Comparison of ENCODE assay signal across 1 cellular context in the genomic region with DNA sequence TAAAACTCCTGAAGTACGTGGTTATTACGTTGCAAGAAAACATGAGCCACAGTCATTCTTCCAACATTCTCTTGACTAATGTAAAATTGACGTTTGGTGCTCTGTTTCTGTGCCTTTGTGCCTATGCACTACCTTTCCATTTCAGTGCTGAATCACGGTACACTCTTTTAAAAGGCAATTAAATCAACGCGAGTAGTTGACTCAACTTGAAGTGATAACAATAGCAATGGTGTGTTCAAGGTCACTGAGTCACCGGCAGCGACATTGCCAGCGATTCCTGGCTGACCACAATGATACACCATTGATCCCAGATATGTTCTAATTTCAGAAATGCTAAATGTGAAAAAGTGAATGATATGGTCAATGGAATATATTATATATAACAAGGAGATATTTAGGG.
TF ChIP-seq lines count a peak whose summit lies in the region.

No MANE protein-coding gene starts in this region.

TF ChIP-seq in HepG2, 621 proteins besides CTCF, POLR2A, EP300 and RAD21:
- no peak for TF ChIP-seq ZNF224 (CRISPR knock-in tag; IDR thresholded peaks at IDR 0.05)
- no peak for TF ChIP-seq SOX6 (IDR thresholded peaks at IDR 0.05)
- peak; percentile 57; the same call in 1 of the 2 replicates for TF ChIP-seq SOX6 (CRISPR knock-in tag; IDR thresholded peaks at IDR 0.05)
- TF ChIP-seq, protein P1, sequence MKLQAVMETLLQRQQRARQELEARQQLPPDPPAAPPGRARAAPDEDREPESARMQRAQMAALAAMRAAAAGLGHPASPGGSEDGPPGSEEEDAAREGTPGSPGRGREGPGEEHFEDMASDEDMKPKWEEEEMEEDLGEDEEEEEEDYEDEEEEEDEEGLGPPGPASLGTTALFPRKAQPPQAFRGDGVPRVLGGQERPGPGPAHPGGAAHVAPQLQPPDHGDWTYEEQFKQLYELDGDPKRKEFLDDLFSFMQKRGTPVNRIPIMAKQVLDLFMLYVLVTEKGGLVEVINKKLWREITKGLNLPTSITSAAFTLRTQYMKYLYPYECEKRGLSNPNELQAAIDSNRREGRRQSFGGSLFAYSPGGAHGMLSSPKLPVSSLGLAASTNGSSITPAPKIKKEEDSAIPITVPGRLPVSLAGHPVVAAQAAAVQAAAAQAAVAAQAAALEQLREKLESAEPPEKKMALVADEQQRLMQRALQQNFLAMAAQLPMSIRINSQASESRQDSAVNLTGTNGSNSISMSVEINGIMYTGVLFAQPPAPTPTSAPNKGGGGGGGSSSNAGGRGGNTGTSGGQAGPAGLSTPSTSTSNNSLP (IDR thresholded peaks at IDR 0.05; ENCODE audit: low read depth, low read length), result 0 out of 2 replicates have a peak, but pooled peaks have one; percentile 34
- no peak for TF ChIP-seq SALL1 (CRISPR knock-in tag; IDR thresholded peaks at IDR 0.05)
- TF ChIP-seq SAP130 (CRISPR knock-in tag; IDR thresholded peaks at IDR 0.05; ENCODE audit: low read depth), result peak; percentile 18; the same call in 1 of the 2 replicates
- no peak for TF ChIP-seq ZFP36 (IDR thresholded peaks at IDR 0.05; ENCODE audit: borderline replicate concordance, low read depth, low read length, partially characterized antibody)
- no peak for TF ChIP-seq ATM (IDR thresholded peaks at IDR 0.05; ENCODE audit: borderline replicate concordance)
- no peak for TF ChIP-seq RBAK (CRISPR knock-in tag; IDR thresholded peaks at IDR 0.05)
- no peak for TF ChIP-seq SP1 (IDR thresholded peaks at IDR 0.05)
- TF ChIP-seq SP1 (CRISPR knock-in tag; IDR thresholded peaks at IDR 0.05), result no peak
- TF ChIP-seq FOSL2 (CRISPR knock-in tag; IDR thresholded peaks at IDR 0.05), result peak; percentile 85
- TF ChIP-seq, protein P2, sequence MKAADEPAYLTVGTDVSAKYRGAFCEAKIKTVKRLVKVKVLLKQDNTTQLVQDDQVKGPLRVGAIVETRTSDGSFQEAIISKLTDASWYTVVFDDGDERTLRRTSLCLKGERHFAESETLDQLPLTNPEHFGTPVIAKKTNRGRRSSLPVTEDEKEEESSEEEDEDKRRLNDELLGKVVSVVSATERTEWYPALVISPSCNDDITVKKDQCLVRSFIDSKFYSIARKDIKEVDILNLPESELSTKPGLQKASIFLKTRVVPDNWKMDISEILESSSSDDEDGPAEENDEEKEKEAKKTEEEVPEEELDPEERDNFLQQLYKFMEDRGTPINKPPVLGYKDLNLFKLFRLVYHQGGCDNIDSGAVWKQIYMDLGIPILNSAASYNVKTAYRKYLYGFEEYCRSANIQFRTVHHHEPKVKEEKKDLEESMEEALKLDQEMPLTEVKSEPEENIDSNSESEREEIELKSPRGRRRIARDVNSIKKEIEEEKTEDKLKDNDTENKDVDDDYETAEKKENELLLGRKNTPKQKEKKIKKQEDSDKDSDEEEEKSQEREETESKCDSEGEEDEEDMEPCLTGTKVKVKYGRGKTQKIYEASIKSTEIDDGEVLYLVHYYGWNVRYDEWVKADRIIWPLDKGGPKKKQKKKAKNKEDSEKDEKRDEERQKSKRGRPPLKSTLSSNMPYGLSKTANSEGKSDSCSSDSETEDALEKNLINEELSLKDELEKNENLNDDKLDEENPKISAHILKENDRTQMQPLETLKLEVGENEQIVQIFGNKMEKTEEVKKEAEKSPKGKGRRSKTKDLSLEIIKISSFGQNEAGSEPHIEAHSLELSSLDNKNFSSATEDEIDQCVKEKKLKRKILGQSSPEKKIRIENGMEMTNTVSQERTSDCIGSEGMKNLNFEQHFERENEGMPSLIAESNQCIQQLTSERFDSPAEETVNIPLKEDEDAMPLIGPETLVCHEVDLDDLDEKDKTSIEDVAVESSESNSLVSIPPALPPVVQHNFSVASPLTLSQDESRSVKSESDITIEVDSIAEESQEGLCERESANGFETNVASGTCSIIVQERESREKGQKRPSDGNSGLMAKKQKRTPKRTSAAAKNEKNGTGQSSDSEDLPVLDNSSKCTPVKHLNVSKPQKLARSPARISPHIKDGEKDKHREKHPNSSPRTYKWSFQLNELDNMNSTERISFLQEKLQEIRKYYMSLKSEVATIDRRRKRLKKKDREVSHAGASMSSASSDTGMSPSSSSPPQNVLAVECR (CRISPR knock-in tag; IDR thresholded peaks at IDR 0.05; ENCODE audit: borderline replicate concordance), result no peak
- TF ChIP-seq, protein P3, sequence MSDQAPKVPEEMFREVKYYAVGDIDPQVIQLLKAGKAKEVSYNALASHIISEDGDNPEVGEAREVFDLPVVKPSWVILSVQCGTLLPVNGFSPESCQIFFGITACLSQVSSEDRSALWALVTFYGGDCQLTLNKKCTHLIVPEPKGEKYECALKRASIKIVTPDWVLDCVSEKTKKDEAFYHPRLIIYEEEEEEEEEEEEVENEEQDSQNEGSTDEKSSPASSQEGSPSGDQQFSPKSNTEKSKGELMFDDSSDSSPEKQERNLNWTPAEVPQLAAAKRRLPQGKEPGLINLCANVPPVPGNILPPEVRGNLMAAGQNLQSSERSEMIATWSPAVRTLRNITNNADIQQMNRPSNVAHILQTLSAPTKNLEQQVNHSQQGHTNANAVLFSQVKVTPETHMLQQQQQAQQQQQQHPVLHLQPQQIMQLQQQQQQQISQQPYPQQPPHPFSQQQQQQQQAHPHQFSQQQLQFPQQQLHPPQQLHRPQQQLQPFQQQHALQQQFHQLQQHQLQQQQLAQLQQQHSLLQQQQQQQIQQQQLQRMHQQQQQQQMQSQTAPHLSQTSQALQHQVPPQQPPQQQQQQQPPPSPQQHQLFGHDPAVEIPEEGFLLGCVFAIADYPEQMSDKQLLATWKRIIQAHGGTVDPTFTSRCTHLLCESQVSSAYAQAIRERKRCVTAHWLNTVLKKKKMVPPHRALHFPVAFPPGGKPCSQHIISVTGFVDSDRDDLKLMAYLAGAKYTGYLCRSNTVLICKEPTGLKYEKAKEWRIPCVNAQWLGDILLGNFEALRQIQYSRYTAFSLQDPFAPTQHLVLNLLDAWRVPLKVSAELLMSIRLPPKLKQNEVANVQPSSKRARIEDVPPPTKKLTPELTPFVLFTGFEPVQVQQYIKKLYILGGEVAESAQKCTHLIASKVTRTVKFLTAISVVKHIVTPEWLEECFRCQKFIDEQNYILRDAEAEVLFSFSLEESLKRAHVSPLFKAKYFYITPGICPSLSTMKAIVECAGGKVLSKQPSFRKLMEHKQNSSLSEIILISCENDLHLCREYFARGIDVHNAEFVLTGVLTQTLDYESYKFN (CRISPR knock-in tag; conservative IDR thresholded peaks at IDR 0.05), result no peak
- TF ChIP-seq ZNF446 (CRISPR knock-in tag; IDR thresholded peaks at IDR 0.05), result no peak
- peak; percentile 30; the same call in 1 of the 2 replicates for TF ChIP-seq FOXA3 (CRISPR knock-in tag; IDR thresholded peaks at IDR 0.05)
- no peak for TF ChIP-seq ZNF652 (CRISPR knock-in tag; IDR thresholded peaks at IDR 0.05; ENCODE audit: borderline replicate concordance, low read depth)
- no peak for TF ChIP-seq SOX13 (IDR thresholded peaks at IDR 0.05)
- peak in 1 of 2 experiments; percentile 77; a peak in 2 of 4 replicates for TF ChIP-seq SOX13 (CRISPR knock-in tag; conservative IDR thresholded peaks at IDR 0.05 in 1 of 2, IDR thresholded peaks at IDR 0.05 in 1 of 2)
- TF ChIP-seq NR1H2 (CRISPR knock-in tag; IDR thresholded peaks at IDR 0.05; ENCODE audit: borderline replicate concordance, low read depth), result no peak
- peak; percentile 48; the same call in 1 of the 2 replicates for TF ChIP-seq HMG20A (CRISPR knock-in tag; IDR thresholded peaks at IDR 0.05; ENCODE audit: borderline replicate concordance)
- 0 out of 4 replicates have a peak, but pooled peaks of 1 of the 2 experiments have one; percentile 12 for TF ChIP-seq NR2F1 (CRISPR knock-in tag; IDR thresholded peaks at IDR 0.05)
- no peak for TF ChIP-seq XRCC5 (optimal IDR thresholded peaks at IDR 0.05; ENCODE audit: low read length)
- TF ChIP-seq, protein P4, sequence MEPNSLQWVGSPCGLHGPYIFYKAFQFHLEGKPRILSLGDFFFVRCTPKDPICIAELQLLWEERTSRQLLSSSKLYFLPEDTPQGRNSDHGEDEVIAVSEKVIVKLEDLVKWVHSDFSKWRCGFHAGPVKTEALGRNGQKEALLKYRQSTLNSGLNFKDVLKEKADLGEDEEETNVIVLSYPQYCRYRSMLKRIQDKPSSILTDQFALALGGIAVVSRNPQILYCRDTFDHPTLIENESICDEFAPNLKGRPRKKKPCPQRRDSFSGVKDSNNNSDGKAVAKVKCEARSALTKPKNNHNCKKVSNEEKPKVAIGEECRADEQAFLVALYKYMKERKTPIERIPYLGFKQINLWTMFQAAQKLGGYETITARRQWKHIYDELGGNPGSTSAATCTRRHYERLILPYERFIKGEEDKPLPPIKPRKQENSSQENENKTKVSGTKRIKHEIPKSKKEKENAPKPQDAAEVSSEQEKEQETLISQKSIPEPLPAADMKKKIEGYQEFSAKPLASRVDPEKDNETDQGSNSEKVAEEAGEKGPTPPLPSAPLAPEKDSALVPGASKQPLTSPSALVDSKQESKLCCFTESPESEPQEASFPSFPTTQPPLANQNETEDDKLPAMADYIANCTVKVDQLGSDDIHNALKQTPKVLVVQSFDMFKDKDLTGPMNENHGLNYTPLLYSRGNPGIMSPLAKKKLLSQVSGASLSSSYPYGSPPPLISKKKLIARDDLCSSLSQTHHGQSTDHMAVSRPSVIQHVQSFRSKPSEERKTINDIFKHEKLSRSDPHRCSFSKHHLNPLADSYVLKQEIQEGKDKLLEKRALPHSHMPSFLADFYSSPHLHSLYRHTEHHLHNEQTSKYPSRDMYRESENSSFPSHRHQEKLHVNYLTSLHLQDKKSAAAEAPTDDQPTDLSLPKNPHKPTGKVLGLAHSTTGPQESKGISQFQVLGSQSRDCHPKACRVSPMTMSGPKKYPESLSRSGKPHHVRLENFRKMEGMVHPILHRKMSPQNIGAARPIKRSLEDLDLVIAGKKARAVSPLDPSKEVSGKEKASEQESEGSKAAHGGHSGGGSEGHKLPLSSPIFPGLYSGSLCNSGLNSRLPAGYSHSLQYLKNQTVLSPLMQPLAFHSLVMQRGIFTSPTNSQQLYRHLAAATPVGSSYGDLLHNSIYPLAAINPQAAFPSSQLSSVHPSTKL (CRISPR knock-in tag; IDR thresholded peaks at IDR 0.05), result peak; percentile 39
- peak; percentile 80; the same call in 1 of the 2 replicates for TF ChIP-seq SOX5 (CRISPR knock-in tag; IDR thresholded peaks at IDR 0.05; ENCODE audit: borderline replicate concordance)
- TF ChIP-seq GATAD2A (CRISPR knock-in tag; IDR thresholded peaks at IDR 0.05), result peak; percentile 38; the same call in 1 of the 2 replicates
- TF ChIP-seq SMARCE1 (IDR thresholded peaks at IDR 0.05; ENCODE audit: borderline replicate concordance), result no peak
- no peak for TF ChIP-seq CHD4 (IDR thresholded peaks at IDR 0.05; ENCODE audit: borderline replicate concordance, low read length)
- TF ChIP-seq, protein P5, sequence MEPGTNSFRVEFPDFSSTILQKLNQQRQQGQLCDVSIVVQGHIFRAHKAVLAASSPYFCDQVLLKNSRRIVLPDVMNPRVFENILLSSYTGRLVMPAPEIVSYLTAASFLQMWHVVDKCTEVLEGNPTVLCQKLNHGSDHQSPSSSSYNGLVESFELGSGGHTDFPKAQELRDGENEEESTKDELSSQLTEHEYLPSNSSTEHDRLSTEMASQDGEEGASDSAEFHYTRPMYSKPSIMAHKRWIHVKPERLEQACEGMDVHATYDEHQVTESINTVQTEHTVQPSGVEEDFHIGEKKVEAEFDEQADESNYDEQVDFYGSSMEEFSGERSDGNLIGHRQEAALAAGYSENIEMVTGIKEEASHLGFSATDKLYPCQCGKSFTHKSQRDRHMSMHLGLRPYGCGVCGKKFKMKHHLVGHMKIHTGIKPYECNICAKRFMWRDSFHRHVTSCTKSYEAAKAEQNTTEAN (CRISPR knock-in tag; conservative IDR thresholded peaks at IDR 0.05), result no peak
